8 cellular contexts compared by ENCODE assay signal in genomic region chr7:79453266-79453557, GRCh38. TPM values are rescaled to one million over a fixed set of nuclear protein-coding genes. Genes with fewer than 3 reads are reported as not detected.
DNase-seq lines count a peak whose midpoint lies in the region; ATAC-seq and TF ChIP-seq lines count a peak whose summit lies in the region.

No MANE protein-coding gene starts in this region.

- peaks cover 83% of the 10 kb centered on the region for H3K79me2 ChIP-seq in fibroblast of lung (ENCODE audit: control insufficient read depth, insufficient read depth, low read length)
- H3K79me2 ChIP-seq in osteoblast (ENCODE audit: insufficient read depth, low read length), result peaks cover 85% of the 10 kb centered on the region

- peak overlapping the region; percentile 73 for H3K4me2 ChIP-seq in fibroblast of lung (ENCODE audit: extremely low read depth, insufficient read depth, low read length)
- H3K4me2 ChIP-seq in osteoblast (ENCODE audit: insufficient read depth, low read length), result peak overlapping the region; percentile 88

- DNase-seq in AG09309 (ENCODE audit: low read depth) (no peak), RWPE2 (ENCODE audit: low spot score) (no peak), fibroblast of lung (ENCODE audit: low read depth in 2 of 2) (no peak), osteoblast (ENCODE audit: insufficient read length, low spot score, missing footprints) (no peak), retina (no peak), cortex of kidney (lab: John Stamatoyannopoulos, UW) (no peak), GDM1 (lab: John Stamatoyannopoulos, UW) (no peak), OCI-M2 (lab: John Stamatoyannopoulos, UW; ENCODE audit: unreplicated experiment) (no peak)

- no peaks in the 10 kb centered on the region for H3K36me3 ChIP-seq in RWPE2 (ENCODE audit: low read depth)
- H3K36me3 ChIP-seq in fibroblast of lung (ENCODE audit: control insufficient read depth, insufficient read depth, low read length), result no peaks in the 10 kb centered on the region
- H3K36me3 ChIP-seq in osteoblast (ENCODE audit: insufficient read depth, low read length), result peaks cover 9% of the 10 kb centered on the region

- H3K27me3 ChIP-seq in RWPE2 (ENCODE audit: insufficient read depth, poor library complexity, severe bottlenecking), result peaks cover 5% of the 10 kb centered on the region
- no peaks in the 10 kb centered on the region for H3K27me3 ChIP-seq in fibroblast of lung (ENCODE audit: control insufficient read depth, insufficient read depth, low read length)
- no peaks in the 10 kb centered on the region for H3K27me3 ChIP-seq in osteoblast (ENCODE audit: insufficient read depth, low read length)

- ATAC-seq in RWPE2 (ENCODE audit: low read depth), result no peak

- H2AFZ ChIP-seq in fibroblast of lung (ENCODE audit: low read length) (peak overlapping the region; percentile 90), osteoblast (ENCODE audit: low read length) (peak overlapping the region; percentile 97)

- H3K9me3 ChIP-seq in RWPE2 (ENCODE audit: severe bottlenecking) (no peaks in the 10 kb centered on the region), fibroblast of lung (ENCODE audit: control insufficient read depth, insufficient read depth, low read depth, low read length) (no peaks in the 10 kb centered on the region), osteoblast (ENCODE audit: low read depth, low read length) (no peaks in the 10 kb centered on the region)

- H3K4me1 ChIP-seq in RWPE2 (ENCODE audit: insufficient read depth, poor library complexity, severe bottlenecking) (peaks cover 6% of the 10 kb centered on the region), fibroblast of lung (ENCODE audit: control insufficient read depth, extremely low read depth, insufficient read depth, low read length) (peaks cover 3% of the 10 kb centered on the region), osteoblast (ENCODE audit: insufficient read depth, low read length) (peaks cover 40% of the 10 kb centered on the region)

- H3K4me3 ChIP-seq in AG09309 (ENCODE audit: control insufficient read depth, low read depth, low read length) (peak overlapping the region; percentile 85), RWPE2 (ENCODE audit: severe bottlenecking) (peak overlapping the region; percentile 42), fibroblast of lung (replicated peaks in 1 of 4; ENCODE audit: control extremely low read depth in 1 of 4, insufficient read depth in 1 of 4, low read depth in 3 of 4, low read length in 4 of 4) (peak overlapping the region; percentile 86 to 93 (median 88)), osteoblast (ENCODE audit: insufficient read depth, low read length) (peak overlapping the region; percentile 92)

- no peak overlapping the region for H3K27ac ChIP-seq in RWPE2 (ENCODE audit: poor library complexity, severe bottlenecking)
- peak overlapping the region; percentile 98 for H3K27ac ChIP-seq in fibroblast of lung (ENCODE audit: insufficient read depth, low read length)
- peak overlapping the region; percentile 98 for H3K27ac ChIP-seq in osteoblast (ENCODE audit: low read depth, low read length)

- TF ChIP-seq CTCF in AG09309 (IDR thresholded peaks at IDR 0.05; ENCODE audit: control insufficient read depth, insufficient read depth, low read depth, low read length, missing control alignments) (no peak), RWPE2 (IDR thresholded peaks at IDR 0.05; ENCODE audit: poor library complexity, severe bottlenecking) (no peak), fibroblast of lung (conservative IDR thresholded peaks at IDR 0.05 in 1 of 2, IDR thresholded peaks at IDR 0.05 in 1 of 2; ENCODE audit: low read depth in 1 of 2, low read length in 2 of 2) (no peak), osteoblast (IDR thresholded peaks at IDR 0.05; ENCODE audit: extremely low read depth, low read depth, low read length) (no peak)

- H4K20me1 ChIP-seq in fibroblast of lung (ENCODE audit: control insufficient read depth, extremely low read depth, insufficient read depth, low read length) (no peaks in the 10 kb centered on the region), osteoblast (ENCODE audit: insufficient read depth, low read length) (no peaks in the 10 kb centered on the region)

- peak overlapping the region; percentile 93 for H3K9ac ChIP-seq in fibroblast of lung (ENCODE audit: insufficient read depth, low read length)

RNA-seq across cellular contexts. Expression of gene MAGI2, which starts 0.3 kb away (rescaled TPM):
- total RNA-seq in fibroblast of lung (9.2 and 17.0 TPM in 2 replicates), osteoblast (18.8 and 24.8 TPM in 2 replicates)
- polyA plus RNA-seq in fibroblast of lung, result 1.6 and 1.8 TPM in 2 replicates
- polyA plus RNA-seq in fibroblast of lung (2012), result 3.9 and 5.0 TPM in 2 replicates
- 8.2 and 9.5 TPM in 2 replicates for polyA minus RNA-seq in fibroblast of lung (ENCODE audit: low replicate concordance)

Comparison
In these comparisons a context has a peak if more than half of its experiments do, and no peak if none do; other contexts are left out.
1. H3K4me3 ChIP-seq: peak in every context shown above with its lines; median percentile 92 in osteoblast; 88 in fibroblast of lung; 85 in AG09309; 42 in RWPE2.